8 cellular contexts compared by ENCODE assay signal in the genomic region with DNA sequence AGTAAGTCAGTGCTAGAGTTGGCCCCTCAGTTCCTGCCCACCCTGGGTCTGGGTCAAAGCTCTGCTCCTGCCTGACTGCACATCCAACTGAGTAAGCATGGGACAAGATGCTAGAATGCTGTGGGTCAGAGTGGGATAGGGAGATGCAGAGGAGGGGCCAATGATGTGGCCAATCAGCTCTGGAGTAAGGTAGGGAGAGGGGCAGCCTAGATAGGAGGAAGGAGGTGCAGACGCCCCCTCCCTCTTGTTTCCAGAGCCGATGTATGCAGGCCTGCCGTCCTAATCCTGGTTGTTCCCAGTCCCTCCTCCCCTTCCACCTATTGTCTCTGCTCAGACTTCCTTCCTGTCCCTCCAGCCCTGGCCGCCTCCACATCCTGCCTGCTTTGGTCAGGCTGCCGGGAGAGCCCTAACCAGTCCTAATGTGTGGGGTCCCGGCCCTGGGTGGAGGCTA. TPM values are rescaled to one million over a fixed set of nuclear protein-coding genes. Genes with fewer than 3 reads are reported as not detected.
DNase-seq lines count a peak whose midpoint lies in the region; ATAC-seq, FAIRE-seq and TF ChIP-seq lines count a peak whose summit lies in the region.

No MANE protein-coding gene starts in this region.

- CTCF ChIA-PET in AG04450 (lab: Charles Lee): interaction anchor here (2.8 to 3.9 kb wide), 3 partner anchors 12 to 280 kb away, joined by 12 to 31 read pairs (median 14); no protein-coding TSS in a partner anchor

- H3K27ac ChIP-seq in AG04450 (ENCODE audit: low read depth, low read length) (peak overlapping the region; percentile 77), duodenal mucosa (ENCODE audit: low read depth, low read length) (no peak overlapping the region), mesodermal cell (ENCODE audit: low read depth, low read length, severe bottlenecking) (peak overlapping the region; percentile 97)

- WGBS in mesodermal cell (ENCODE audit: insufficient coverage in 2 of 2), 2 experiments: 0% methylated on average over 2 of the region's 6 CpGs; no CpG with 5 or more reads in 1 of the 2 experiments

- H3K4me3 ChIP-seq in AG04450 (ENCODE audit: low read depth, low read length) (peak overlapping the region; percentile 54), duodenal mucosa (ENCODE audit: low read depth in 1 of 2, low read length in 2 of 2) (peak overlapping the region; percentile 64 to 67), mesodermal cell (ENCODE audit: extremely low read depth, insufficient read depth, low read length, poor library complexity, severe bottlenecking) (peak overlapping the region; percentile 50)

- DNase-seq in AG04450 (ENCODE audit: low read depth, low spot score) (no peak), NCI-H82 treated with DMSO at 0.1 percent for 48 hours (lab: John Stamatoyannopoulos, UW; ENCODE audit: unreplicated experiment) (peak; percentile 2), NCI-H1694 (lab: John Stamatoyannopoulos, UW) (no peak), foreskin melanocyte (no peak), RCC 7860 (ENCODE audit: low spot score) (no peak)

- no peaks in the 10 kb centered on the region for H3K9me3 ChIP-seq in AG04450 (ENCODE audit: control insufficient read depth, insufficient read depth, low read length)
- H3K9me3 ChIP-seq in duodenal mucosa (ENCODE audit: control insufficient read depth in 1 of 2, low read length in 2 of 2): no peaks in the 10 kb centered on the region
- H3K9me3 ChIP-seq in mesodermal cell (ENCODE audit: control insufficient read depth, low read length): no peaks in the 10 kb centered on the region

- peaks cover 19 to 23% of the 10 kb centered on the region in 2 donors for H3K4me1 ChIP-seq in duodenal mucosa (ENCODE audit: control insufficient read depth in 1 of 2, insufficient read depth in 2 of 2, low read length in 2 of 2)
- peaks cover 31% of the 10 kb centered on the region for H3K4me1 ChIP-seq in mesodermal cell (ENCODE audit: control insufficient read depth, insufficient read depth, low read length, poor library complexity, severe bottlenecking)

- no peak for TF ChIP-seq CTCF in AG04450 (IDR thresholded peaks at IDR 0.05; ENCODE audit: low read depth, low read length)

- POLR2A ChIA-PET in AG04450 (lab: Yijun Ruan, JAX): no interaction called here

- H3K27me3 ChIP-seq in AG04450 (ENCODE audit: control insufficient read depth, insufficient read depth, low read length) (no peaks in the 10 kb centered on the region), duodenal mucosa (ENCODE audit: control insufficient read depth in 1 of 2, insufficient read depth in 2 of 2, low read length in 2 of 2) (peaks cover 3% of the 10 kb centered on the region in 2 donors)

- H3K36me3 ChIP-seq in duodenal mucosa (ENCODE audit: control insufficient read depth in 1 of 2, insufficient read depth in 2 of 2, low read length in 2 of 2) (no peaks in the 10 kb centered on the region), mesodermal cell (ENCODE audit: control insufficient read depth, insufficient read depth, low read length) (peaks cover 28% of the 10 kb centered on the region)

- FAIRE-seq in RCC 7860 (lab: Jason Lieb, UNC): no peak

- ATAC-seq in GM19395 (IDR thresholded peaks at IDR 0.05; ENCODE audit: unreplicated experiment): no peak

- peak overlapping the region in 1 of 2 donors; percentile 62 for H3K9ac ChIP-seq in duodenal mucosa (ENCODE audit: low read depth in 1 of 2, low read length in 2 of 2)

RNA-seq across cellular contexts. Expression of a gene that starts 1.3 kb away (rescaled TPM):
- 3.5 and 4.9 TPM in 2 replicates for polyA plus RNA-seq in AG04450 (2011; rRNA removed)
- 5.5 and 8.1 TPM in 2 replicates for polyA minus RNA-seq in AG04450 (2011; rRNA and poly(A)+ RNA removed)
- 68.5 TPM for polyA plus RNA-seq in mesodermal cell (2013, experiment 1 of 2)
- 47.6 TPM for polyA plus RNA-seq in mesodermal cell (2013, experiment 2 of 2)

RNA-seq across cellular contexts. Expression of a gene that starts 29.6 kb away (rescaled TPM):
- 28.1 and 30.2 TPM in 2 replicates for polyA plus RNA-seq in AG04450 (2011; rRNA removed)
- 24.8 and 30.1 TPM in 2 replicates for polyA minus RNA-seq in AG04450 (2011; rRNA and poly(A)+ RNA removed)
- 41.5 TPM for polyA plus RNA-seq in mesodermal cell (2013, experiment 1 of 2)
- polyA plus RNA-seq in mesodermal cell (2013, experiment 2 of 2): 27.4 TPM

RNA-seq across cellular contexts. Expression of a gene that starts 44.0 kb away (rescaled TPM):
- 3.0 and 3.1 TPM in 2 replicates for polyA plus RNA-seq in AG04450 (2011; rRNA removed)
- 1.4 and 1.8 TPM in 2 replicates for polyA minus RNA-seq in AG04450 (2011; rRNA and poly(A)+ RNA removed)
- 4.5 TPM for polyA plus RNA-seq in mesodermal cell (2013, experiment 1 of 2)
- 4.4 TPM for polyA plus RNA-seq in mesodermal cell (2013, experiment 2 of 2)

RNA-seq across cellular contexts. Expression of a gene that starts 44.1 kb away (rescaled TPM):
- 78.3 and 82.2 TPM in 2 replicates for polyA plus RNA-seq in AG04450 (2011; rRNA removed)
- 60.4 and 77.7 TPM in 2 replicates for polyA minus RNA-seq in AG04450 (2011; rRNA and poly(A)+ RNA removed)
- 72.4 TPM for polyA plus RNA-seq in mesodermal cell (2013, experiment 1 of 2)
- 66.4 TPM for polyA plus RNA-seq in mesodermal cell (2013, experiment 2 of 2)
